ENCODE assay signal across 12 cellular contexts in genomic region chr4:2583517-2583916, GRCh38. TPM values are rescaled to one million over a fixed set of nuclear protein-coding genes. Genes with fewer than 3 reads are reported as not detected.
DNase-seq lines count a peak whose midpoint lies in the region; ATAC-seq and TF ChIP-seq lines count a peak whose summit lies in the region.
"Had no signal": no experiment of that assay in that cellular context is flagged by ENCODE, and none has a peak within 500 bp of the region (broad histone marks: within the 10 kb centered on the region; RNA-seq: fewer than 3 reads in every experiment).

No MANE protein-coding gene starts in this region.

- no TSS peak for BruUV-seq in MCF 10A (replicated peaks; lab: Mats Ljungman, UMichigan)

- peak overlapping the region in 1 of 3 donors; percentile 27 for H3K4me3 ChIP-seq in breast epithelium
- peak overlapping the region; percentile 36 for H3K4me3 ChIP-seq in adipocyte (ENCODE audit: low read length)
- no peak overlapping the region for H3K4me3 ChIP-seq in upper lobe of left lung
- no peak overlapping the region for H3K4me3 ChIP-seq in osteoblast (ENCODE audit: insufficient read depth, low read length)
- H3K4me3 ChIP-seq: MG63 had no signal

- CTCF ChIA-PET in MCF 10A (lab: Yijun Ruan, JAX), result interaction anchor here (1.4 kb wide), 1 partner anchor 363 kb away, joined by 4 read pairs; no protein-coding TSS in a partner anchor

- H3K27me3 Mint-ChIP-seq in MCF 10A (ENCODE audit: insufficient read depth, unreplicated experiment), result no peaks in the 10 kb centered on the region

- WGBS in upper lobe of left lung, 2 donors, result 26 to 27% methylated on average over 4 of the region's 4 CpGs

- H3K4me2 ChIP-seq in osteoblast (ENCODE audit: insufficient read depth, low read length), result no peak overlapping the region

- TF ChIP-seq CTCF in MCF 10A (IDR thresholded peaks at IDR 0.05; ENCODE audit: unreplicated experiment), result no peak
- TF ChIP-seq CTCF in breast epithelium (IDR thresholded peaks at IDR 0.05), result no peak
- TF ChIP-seq CTCF in upper lobe of left lung (IDR thresholded peaks at IDR 0.05), result no peak
- TF ChIP-seq CTCF in osteoblast (IDR thresholded peaks at IDR 0.05; ENCODE audit: extremely low read depth, low read depth, low read length), result no peak

- ATAC-seq in upper lobe of left lung (ENCODE audit: low FRiP score in 2 of 2), result peak; percentile 67 to 92
- ATAC-seq in HG03139 (IDR thresholded peaks at IDR 0.05; ENCODE audit: unreplicated experiment), result no peak
- ATAC-seq: CD8-positive, alpha-beta T cell had no signal

- peaks cover 100% of the 10 kb centered on the region for H3K79me2 ChIP-seq in osteoblast (ENCODE audit: insufficient read depth, low read length)

- H3K27ac Mint-ChIP-seq in MCF 10A (ENCODE audit: low read depth, unreplicated experiment), result peak overlapping the region; percentile 0
- H3K27ac Mint-ChIP-seq: CD8-positive, alpha-beta T cell; T-helper 1 cell treated with Interleukin-12 subunit alpha and Interleukin-12 subunit beta and Interleukin-4 antibody, amounts not matched to agents 30 μg/mL and 1 μg/mL, for 36 hours had no signal

- intact Hi-C loops in MCF 10A (cut with micrococcal nuclease) (no loop called here), breast epithelium (cut with DNase I; ENCODE audit: low total_unique reads) (no loop called here)

- DNase-seq in MCF 10A (ENCODE audit: unreplicated experiment), result peak; percentile 82
- no peak for DNase-seq in breast epithelium (ENCODE audit: low spot score in 2 of 2)
- DNase-seq in adipocyte (ENCODE audit: low read depth), result peak; percentile 81
- DNase-seq in kidney glomerular epithelial cell (lab: John Stamatoyannopoulos, UW), result peak; percentile 32
- peak in 1 of 2 donors; percentile 54 for DNase-seq in upper lobe of left lung
- no peak for DNase-seq in osteoblast (ENCODE audit: insufficient read length, low spot score, missing footprints)
- no peak for DNase-seq in activated CD4-positive, alpha-beta T cell treated with anti-CD3 and anti-CD28 coated beads, Interleukin-2, amount 50 U/mL, for 4 hours
- DNase-seq: activated naive CD4-positive, alpha-beta T cell treated with anti-CD3 and anti-CD28 coated beads, Interleukin-2, amount 50 U/mL, for 16 hours; CD8-positive, alpha-beta T cell; MG63 had no signal

- no peaks in the 10 kb centered on the region for H3K27me3 ChIP-seq in breast epithelium
- no peaks in the 10 kb centered on the region for H3K27me3 ChIP-seq in adipocyte (replicated peaks; ENCODE audit: control insufficient read depth, insufficient read depth, low read length)
- no peaks in the 10 kb centered on the region for H3K27me3 ChIP-seq in upper lobe of left lung
- H3K27me3 ChIP-seq in osteoblast (ENCODE audit: insufficient read depth, low read length), result no peaks in the 10 kb centered on the region
- H3K27me3 ChIP-seq: MG63 had no signal

- H3K36me3 ChIP-seq in breast epithelium (no peaks in the 10 kb centered on the region), adipocyte (ENCODE audit: control insufficient read depth, insufficient read depth, low read length, severe bottlenecking) (no peaks in the 10 kb centered on the region), upper lobe of left lung (no peaks in the 10 kb centered on the region), osteoblast (ENCODE audit: insufficient read depth, low read length) (no peaks in the 10 kb centered on the region)
- H3K36me3 ChIP-seq: MG63 had no signal

- no peak overlapping the region for H2AFZ ChIP-seq in osteoblast (ENCODE audit: low read length)

- POLR2A ChIA-PET in MCF 10A (lab: Yijun Ruan, JAX), result interaction anchor here (0.6 to 3.1 kb wide), 5 partner anchors 43 to 459 kb away, joined by 3 to 12 read pairs (median 3); partner anchors contain the start of gene FAM193A

- TF ChIP-seq EP300 in upper lobe of left lung (IDR thresholded peaks at IDR 0.05), result no peak

- H3K36me3 Mint-ChIP-seq in MCF 10A (ENCODE audit: insufficient read depth, unreplicated experiment), result peaks cover 7% of the 10 kb centered on the region

- H3K9me3 Mint-ChIP-seq in MCF 10A (ENCODE audit: unreplicated experiment), result no peaks in the 10 kb centered on the region
- H3K9me3 Mint-ChIP-seq: CD8-positive, alpha-beta T cell had no signal

- H4K20me1 ChIP-seq in osteoblast (ENCODE audit: insufficient read depth, low read length), result peaks cover 77% of the 10 kb centered on the region

- H3K9me3 ChIP-seq in breast epithelium (no peaks in the 10 kb centered on the region), adipocyte (ENCODE audit: control insufficient read depth, low read length) (no peaks in the 10 kb centered on the region), upper lobe of left lung (no peaks in the 10 kb centered on the region), osteoblast (ENCODE audit: low read depth, low read length) (no peaks in the 10 kb centered on the region)
- H3K9me3 ChIP-seq: MG63 had no signal

- no peak for TF ChIP-seq POLR2A in breast epithelium (IDR thresholded peaks at IDR 0.05)
- TF ChIP-seq POLR2A in upper lobe of left lung (IDR thresholded peaks at IDR 0.05), result no peak

- peak overlapping the region; percentile 56 for H3K4me3 Mint-ChIP-seq in MCF 10A (ENCODE audit: unreplicated experiment)
- H3K4me3 Mint-ChIP-seq: CD8-positive, alpha-beta T cell; T-helper 1 cell treated with Interleukin-12 subunit alpha and Interleukin-12 subunit beta and Interleukin-4 antibody, amounts not matched to agents 30 μg/mL and 1 μg/mL, for 36 hours had no signal

- H3K27ac ChIP-seq in breast epithelium (peak overlapping the region in 1 of 2 donors; percentile 35), upper lobe of left lung (peak overlapping the region in 1 of 4 donors; percentile 40), osteoblast (ENCODE audit: low read depth, low read length) (no peak overlapping the region)

- peaks cover 36% of the 10 kb centered on the region for H3K4me1 Mint-ChIP-seq in MCF 10A (ENCODE audit: insufficient read depth, unreplicated experiment)

- peaks cover 0 to 5% of the 10 kb centered on the region in 2 donors for H3K4me1 ChIP-seq in breast epithelium
- peaks cover 33% of the 10 kb centered on the region for H3K4me1 ChIP-seq in adipocyte (ENCODE audit: control insufficient read depth, insufficient read depth, low read length)
- peaks cover 40 to 56% (median 44%) of the 10 kb centered on the region in 4 donors for H3K4me1 ChIP-seq in upper lobe of left lung
- peaks cover 5% of the 10 kb centered on the region for H3K4me1 ChIP-seq in osteoblast (ENCODE audit: insufficient read depth, low read length)

- peak overlapping the region; percentile 24 for H3K9ac ChIP-seq in adipocyte (ENCODE audit: low read length)

RNA-seq across cellular contexts. Expression of gene FAM193A, which starts 47.1 kb away (rescaled TPM):
- total RNA-seq in MCF 10A (2022) (30.7 and 31.3 TPM in 2 replicates), breast epithelium (10 to 100 TPM; 24.5 to 26.5 (median 24.7) TPM), upper lobe of left lung (10 to 100 TPM; 23.7 to 87.0 (median 27.1) TPM), osteoblast (22.4 and 23.2 TPM in 2 replicates)

Comparison
In these comparisons a context has a peak if more than half of its experiments do, and no peak if none do; other contexts are left out.
1. DNase-seq: peak in MCF 10A (single experiment), adipocyte (single experiment) and kidney glomerular epithelial cell (single experiment); none in breast epithelium (0 of 2), osteoblast (single experiment) and activated CD4-positive, alpha-beta T cell treated with anti-CD3 and anti-CD28 coated beads, Interleukin-2, amount 50 U/mL, for 4 hours (0 of 2).